In genomic region chr16:85688586-85689284, GRCh38 we compare ENCODE assay signal across 8 cellular contexts. TPM values are rescaled to one million over a fixed set of nuclear protein-coding genes. Genes with fewer than 3 reads are reported as not detected.
DNase-seq lines count a peak whose midpoint lies in the region; ATAC-seq, FAIRE-seq and TF ChIP-seq lines count a peak whose summit lies in the region.

GINS2 (minus strand) TSS chr16:85688954; CDS start chr16:85688898, 56 bp downstream.

- H2AFZ ChIP-seq in astrocyte (ENCODE audit: low read depth, low read length) = peak within 1 kb of the TSS; percentile 93
- peak within 1 kb of the TSS; percentile 73 for H2AFZ ChIP-seq in hepatocyte

- H3K9me2 ChIP-seq in hepatocyte (replicated peaks; ENCODE audit: insufficient read depth) = no peaks in the 10 kb centered on the region

- peak within 1 kb of the TSS; percentile 80 for H3K4me3 ChIP-seq in astrocyte (ENCODE audit: insufficient read depth, low read depth, low read length)
- H3K4me3 ChIP-seq in hepatocyte = peak within 1 kb of the TSS; percentile 42

- peak within 1 kb of the TSS; percentile 82 for H3K9ac ChIP-seq in astrocyte (ENCODE audit: low read length)

- no peak within 1 kb of the TSS for H3K27ac Mint-ChIP-seq in astrocyte (ENCODE audit: unreplicated experiment)

- H3K4me1 ChIP-seq in astrocyte (ENCODE audit: insufficient read depth, low read length) (peaks cover 4% of the 10 kb centered on the region), hepatocyte (ENCODE audit: insufficient read depth) (peaks cover 6% of the 10 kb centered on the region)

- H4K20me1 ChIP-seq in astrocyte (ENCODE audit: insufficient read depth, low read length) (no peaks in the 10 kb centered on the region), hepatocyte (ENCODE audit: insufficient read depth, poor library complexity, severe bottlenecking) (no peaks in the 10 kb centered on the region)

- peak; percentile 69 for DNase-seq in NCI-H146 treated with DMSO at 0.1 percent for 48 hours (lab: John Stamatoyannopoulos, UW; ENCODE audit: unreplicated experiment)
- DNase-seq in astrocyte (ENCODE audit: low read depth) = peak; percentile 74
- DNase-seq in hepatocyte (ENCODE audit: low spot score) = peak; percentile 96
- peak; percentile 70 for DNase-seq in renal cortical epithelial cell (ENCODE audit: low read depth)

- no peaks in the 10 kb centered on the region for H3K36me3 Mint-ChIP-seq in astrocyte (ENCODE audit: low read depth, unreplicated experiment)

- intact Hi-C loops in T-helper 2 cell treated with Interferon-gamma antibody and Interleukin-4, amounts not matched to agents 100 ng/mL and 5 ng/mL, for 36 hours (cut with micrococcal nuclease) = loop anchor here (2.0 to 10.0 kb wide), 4 partner anchors 72 to 384 kb away; partner anchors contain the start of genes COX4I1 and EMC8

- TF ChIP-seq CTCF in astrocyte (IDR thresholded peaks at IDR 0.05; ENCODE audit: insufficient read depth, low read depth, low read length) (no peak), hepatocyte (IDR thresholded peaks at IDR 0.05; ENCODE audit: poor library complexity) (no peak)

- no peaks in the 10 kb centered on the region for H3K4me1 Mint-ChIP-seq in astrocyte (ENCODE audit: low read depth, unreplicated experiment)

- FAIRE-seq in astrocyte (lab: Jason Lieb, UNC) = no peak

- H3K79me2 ChIP-seq in astrocyte (ENCODE audit: insufficient read depth, low read length) (peaks cover 7% of the 10 kb centered on the region), hepatocyte (peaks cover 9% of the 10 kb centered on the region)

- H3K4me2 ChIP-seq in astrocyte (ENCODE audit: low read length) = peak within 1 kb of the TSS; percentile 97
- H3K4me2 ChIP-seq in hepatocyte = peak within 1 kb of the TSS; percentile 99

- H3K9me3 ChIP-seq in astrocyte (ENCODE audit: insufficient read depth, low read depth, low read length) = no peaks in the 10 kb centered on the region
- H3K9me3 ChIP-seq in hepatocyte (ENCODE audit: low read depth) = no peaks in the 10 kb centered on the region

- peaks cover 2% of the 10 kb centered on the region for H3K9me3 Mint-ChIP-seq in astrocyte (ENCODE audit: unreplicated experiment)

- H3K27ac ChIP-seq in astrocyte (ENCODE audit: low read depth, low read length) (no peak within 1 kb of the TSS), hepatocyte (no peak within 1 kb of the TSS)

- H3K27me3 ChIP-seq in astrocyte (ENCODE audit: insufficient read depth, low read length) = no peaks in the 10 kb centered on the region
- H3K27me3 ChIP-seq in hepatocyte = no peaks in the 10 kb centered on the region

- ATAC-seq in GM18499 (IDR thresholded peaks at IDR 0.05; ENCODE audit: insufficient read depth, unreplicated experiment) (peak; percentile 56), HG02870 (IDR thresholded peaks at IDR 0.05; ENCODE audit: unreplicated experiment) (peak; percentile 90), GM18870 (IDR thresholded peaks at IDR 0.05; ENCODE audit: unreplicated experiment) (no peak)

- H3K36me3 ChIP-seq in astrocyte (ENCODE audit: insufficient read depth, low read length) (no peaks in the 10 kb centered on the region), hepatocyte (replicated peaks; ENCODE audit: insufficient read depth, low read depth) (no peaks in the 10 kb centered on the region)

- 6% methylated on average over 51 of the region's 86 CpGs for WGBS in hepatocyte (ENCODE audit: low lambda C conversion rate, missing lambda C conversion rate)

- peaks cover 14% of the 10 kb centered on the region for H3K27me3 Mint-ChIP-seq in astrocyte (ENCODE audit: low read depth, unreplicated experiment)

- H3K4me3 Mint-ChIP-seq in astrocyte (ENCODE audit: unreplicated experiment) = peak within 1 kb of the TSS; percentile 76

RNA-seq across cellular contexts. Expression of gene GINS2, which starts in this region (rescaled TPM):
- 53.7 and 60.1 TPM in 2 replicates for total RNA-seq in T-helper 2 cell treated with Interferon-gamma antibody and Interleukin-4, amounts not matched to agents 100 ng/mL and 5 ng/mL, for 36 hours
- total RNA-seq in astrocyte (2.2 and 3.4 TPM in 2 replicates), hepatocyte (6.1 and 6.3 TPM in 2 replicates), renal cortical epithelial cell (0.45 and 7.3 TPM in 2 replicates)
- polyA plus RNA-seq in hepatocyte = 7.5 and 8.0 TPM in 2 replicates
